In the genomic region with DNA sequence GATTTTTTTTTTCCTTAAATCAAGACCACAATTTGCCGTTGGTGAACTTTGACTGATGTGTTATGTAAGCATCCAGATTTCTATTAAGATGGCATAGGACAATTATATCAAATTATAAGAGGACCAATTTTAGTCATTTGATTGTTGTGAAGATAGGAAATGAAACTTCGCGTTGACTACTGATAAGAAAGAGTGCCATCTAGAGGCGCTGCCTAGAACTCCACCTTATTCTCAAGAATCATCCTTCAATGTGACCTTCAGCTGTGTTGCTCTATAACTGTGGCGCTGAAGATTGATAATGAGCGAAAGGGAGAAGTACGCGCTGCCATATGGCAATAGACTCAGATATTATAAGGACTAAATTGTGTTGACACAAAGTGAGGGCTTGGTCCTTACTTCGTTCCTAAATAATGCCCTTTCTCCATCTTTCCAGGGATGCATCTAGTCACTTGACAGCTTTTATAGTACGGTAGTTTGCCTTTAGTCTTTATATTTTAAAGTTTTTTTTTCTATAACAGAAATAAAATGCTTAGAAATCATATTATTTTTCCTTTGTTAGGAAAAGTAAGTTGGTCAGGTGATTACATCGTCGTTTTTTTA, we compare ENCODE assay signal across 8 cellular contexts.
A peak's percentile ranks its signal among the peaks of the same experiment; 100 is the strongest.
DNase-seq lines count a peak whose midpoint lies in the region; ATAC-seq and TF ChIP-seq lines count a peak whose summit lies in the region.

No MANE protein-coding gene starts in this region.

- no peaks in the 10 kb centered on the region for H4K20me1 ChIP-seq in MM.1S (ENCODE audit: insufficient read depth, low read length)

- no peaks in the 10 kb centered on the region for H3K79me2 ChIP-seq in MM.1S (ENCODE audit: low read length)

- H3K4me1 ChIP-seq in Caco-2 (no peaks in the 10 kb centered on the region), MM.1S (ENCODE audit: low read length) (no peaks in the 10 kb centered on the region), mucosa of descending colon (ENCODE audit: low read depth) (peaks cover 6% of the 10 kb centered on the region)

- TF ChIP-seq CTCF in Caco-2 (IDR thresholded peaks at IDR 0.05; ENCODE audit: insufficient read depth in 1 of 2, low read depth in 1 of 2, low read length in 1 of 2, severe bottlenecking in 1 of 2, unreplicated experiment in 1 of 2) = peak; percentile 66 to 70
- peak; percentile 56 for TF ChIP-seq CTCF in MM.1S (IDR thresholded peaks at IDR 0.05; ENCODE audit: low read length)
- TF ChIP-seq CTCF in RWPE1 (conservative IDR thresholded peaks at IDR 0.05; ENCODE audit: low read depth) = peak; percentile 83
- TF ChIP-seq CTCF in mucosa of descending colon (IDR thresholded peaks at IDR 0.05) = peak; percentile 75

- H3K27ac ChIP-seq in MM.1S (ENCODE audit: low read length) = no peak overlapping the region
- no peak overlapping the region for H3K27ac ChIP-seq in RWPE1

- H3K4me3 Mint-ChIP-seq in Caco-2 (ENCODE audit: unreplicated experiment) = no peak overlapping the region
- H3K4me3 Mint-ChIP-seq in activated T-helper 1 cell treated with anti-CD3 and anti-CD28 coated beads, Interleukin-12 subunit alpha, Interleukin-12 subunit beta, Interleukin-2, Interleukin-4 antibody, amounts not matched to agents 30 ng/mL and 10 ng/mL and 1 ng/mL, durations not matched to agents 14 hours and 24 hours and 36 hours = no peak overlapping the region

- H3K4me3 ChIP-seq in Caco-2 (ENCODE audit: low read depth, low read length) (no peak overlapping the region), MM.1S (ENCODE audit: low read length) (no peak overlapping the region), mucosa of descending colon (no peak overlapping the region)

- POLR2A ChIA-PET in Caco-2 (lab: Charles Lee) = no interaction called here
- POLR2A ChIA-PET in RWPE1 (lab: Yijun Ruan, JAX; ENCODE audit: low non-redundant PET) = no interaction called here

- DNase-seq in Caco-2 = peak; percentile 46 to 52
- DNase-seq in MM.1S = peak; percentile 54
- DNase-seq in RWPE1 (ENCODE audit: low spot score) = no peak
- DNase-seq in dedifferentiated amniotic fluid mesenchymal stem cell (ENCODE audit: extremely low spot score) = peak; percentile 63
- DNase-seq in mucosa of descending colon = peak in 1 of 3 donors; percentile 89
- DNase-seq in activated T-helper 1 cell treated with anti-CD3 and anti-CD28 coated beads, Interleukin-12 subunit alpha, Interleukin-12 subunit beta, Interleukin-2, Interleukin-4 antibody, amounts not matched to agents 30 ng/mL and 10 ng/mL and 1 ng/mL, durations not matched to agents 14 hours and 24 hours and 36 hours (ENCODE audit: low spot score) = no peak

- no peaks in the 10 kb centered on the region for H3K9me3 ChIP-seq in Caco-2
- no peaks in the 10 kb centered on the region for H3K9me3 ChIP-seq in MM.1S (replicated peaks; ENCODE audit: insufficient read depth, low read length)
- H3K9me3 ChIP-seq in mucosa of descending colon = no peaks in the 10 kb centered on the region

- ATAC-seq in GM19468 (IDR thresholded peaks at IDR 0.05; ENCODE audit: extremely low read depth, unreplicated experiment) (peak; percentile 61), mucosa of descending colon (peak; percentile 83), GM21515 (IDR thresholded peaks at IDR 0.05; ENCODE audit: unreplicated experiment) (no peak)

- intact Hi-C loops in Caco-2 (cut with micrococcal nuclease; ENCODE audit: unreplicated experiment) = loop anchor here (1.0 to 10.0 kb wide), 2 partner anchors 246 to 690 kb away; no protein-coding TSS in a partner anchor
- intact Hi-C loops in mucosa of descending colon (cut with DNase I, micrococcal nuclease) = no loop called here
- intact Hi-C loops in activated T-helper 1 cell treated with anti-CD3 and anti-CD28 coated beads, Interleukin-12 subunit alpha, Interleukin-12 subunit beta, Interleukin-2, Interleukin-4 antibody, amounts not matched to agents 30 ng/mL and 10 ng/mL and 1 ng/mL, durations not matched to agents 14 hours and 24 hours and 36 hours (cut with micrococcal nuclease) = loop anchor here (10.0 kb wide), 1 partner anchor 666 kb away; no protein-coding TSS in a partner anchor

- no peaks in the 10 kb centered on the region for H3K36me3 Mint-ChIP-seq in Caco-2 (ENCODE audit: insufficient read depth, unreplicated experiment)
- H3K36me3 Mint-ChIP-seq in activated T-helper 1 cell treated with anti-CD3 and anti-CD28 coated beads, Interleukin-12 subunit alpha, Interleukin-12 subunit beta, Interleukin-2, Interleukin-4 antibody, amounts not matched to agents 30 ng/mL and 10 ng/mL and 1 ng/mL, durations not matched to agents 14 hours and 24 hours and 36 hours (ENCODE audit: low read depth) = no peaks in the 10 kb centered on the region

- no TSS peak for BruUV-seq in Caco-2 (replicated peaks; lab: Mats Ljungman, UMichigan)

- CTCF ChIA-PET in Caco-2 (lab: Charles Lee) (interaction anchor here (0.6 kb wide), 1 partner anchor 62 kb away, joined by 3 read pairs; no protein-coding TSS in a partner anchor), RWPE1 (lab: Yijun Ruan, JAX) (interaction anchor here (0.5 to 0.8 kb wide), 9 partner anchors 12 to 1252 kb away, joined by 3 to 6 read pairs (median 4); no protein-coding TSS in a partner anchor)

- no peaks in the 10 kb centered on the region for H3K4me1 Mint-ChIP-seq in Caco-2 (ENCODE audit: low read depth, unreplicated experiment)
- no peaks in the 10 kb centered on the region for H3K4me1 Mint-ChIP-seq in activated T-helper 1 cell treated with anti-CD3 and anti-CD28 coated beads, Interleukin-12 subunit alpha, Interleukin-12 subunit beta, Interleukin-2, Interleukin-4 antibody, amounts not matched to agents 30 ng/mL and 10 ng/mL and 1 ng/mL, durations not matched to agents 14 hours and 24 hours and 36 hours (ENCODE audit: low read depth)

- no peaks in the 10 kb centered on the region for H3K9me2 ChIP-seq in MM.1S (replicated peaks; ENCODE audit: insufficient read depth, low read length)

- H3K4me2 ChIP-seq in MM.1S (ENCODE audit: low read depth, low read length) = no peak overlapping the region

- no peaks in the 10 kb centered on the region for H3K9me3 Mint-ChIP-seq in Caco-2 (ENCODE audit: unreplicated experiment)
- H3K9me3 Mint-ChIP-seq in activated T-helper 1 cell treated with anti-CD3 and anti-CD28 coated beads, Interleukin-12 subunit alpha, Interleukin-12 subunit beta, Interleukin-2, Interleukin-4 antibody, amounts not matched to agents 30 ng/mL and 10 ng/mL and 1 ng/mL, durations not matched to agents 14 hours and 24 hours and 36 hours = no peaks in the 10 kb centered on the region

- H3K27ac Mint-ChIP-seq in Caco-2 (ENCODE audit: unreplicated experiment) = no peak overlapping the region
- H3K27ac Mint-ChIP-seq in activated T-helper 1 cell treated with anti-CD3 and anti-CD28 coated beads, Interleukin-12 subunit alpha, Interleukin-12 subunit beta, Interleukin-2, Interleukin-4 antibody, amounts not matched to agents 30 ng/mL and 10 ng/mL and 1 ng/mL, durations not matched to agents 14 hours and 24 hours and 36 hours = no peak overlapping the region

- no peak overlapping the region for H3K9ac ChIP-seq in MM.1S (ENCODE audit: low read length)

- H2AFZ ChIP-seq in MM.1S (ENCODE audit: low read length) = no peak overlapping the region

- peaks cover 6% of the 10 kb centered on the region for H3K27me3 Mint-ChIP-seq in Caco-2 (ENCODE audit: insufficient read depth, unreplicated experiment)
- no peaks in the 10 kb centered on the region for H3K27me3 Mint-ChIP-seq in activated T-helper 1 cell treated with anti-CD3 and anti-CD28 coated beads, Interleukin-12 subunit alpha, Interleukin-12 subunit beta, Interleukin-2, Interleukin-4 antibody, amounts not matched to agents 30 ng/mL and 10 ng/mL and 1 ng/mL, durations not matched to agents 14 hours and 24 hours and 36 hours (ENCODE audit: insufficient read depth)

- no peaks in the 10 kb centered on the region for H3F3A ChIP-seq in MM.1S (ENCODE audit: insufficient read depth, low read length)

- H3K27me3 ChIP-seq in Caco-2 (replicated peaks; ENCODE audit: control insufficient read depth, insufficient read depth, low read length) (no peaks in the 10 kb centered on the region), MM.1S (replicated peaks; ENCODE audit: insufficient read depth, low read length) (no peaks in the 10 kb centered on the region)

- H3K36me3 ChIP-seq in Caco-2 (ENCODE audit: control insufficient read depth, insufficient read depth, low read length) = no peaks in the 10 kb centered on the region
- H3K36me3 ChIP-seq in MM.1S (replicated peaks; ENCODE audit: insufficient read depth, low read length) = no peaks in the 10 kb centered on the region
- no peaks in the 10 kb centered on the region for H3K36me3 ChIP-seq in mucosa of descending colon (ENCODE audit: low read depth)

Comparison
In these comparisons a context has a peak if more than half of its experiments do, and no peak if none do; other contexts are left out.
1. DNase-seq: peak in Caco-2 (2 of 2), MM.1S (single experiment) and dedifferentiated amniotic fluid mesenchymal stem cell (single experiment); none in RWPE1 (single experiment) and activated T-helper 1 cell treated with anti-CD3 and anti-CD28 coated beads, Interleukin-12 subunit alpha, Interleukin-12 subunit beta, Interleukin-2, Interleukin-4 antibody, amounts not matched to agents 30 ng/mL and 10 ng/mL and 1 ng/mL, durations not matched to agents 14 hours and 24 hours and 36 hours (single experiment).
2. intact Hi-C loops: an anchor here in Caco-2 (1.0 to 10.0 kb wide) and activated T-helper 1 cell treated with anti-CD3 and anti-CD28 coated beads, Interleukin-12 subunit alpha, Interleukin-12 subunit beta, Interleukin-2, Interleukin-4 antibody, amounts not matched to agents 30 ng/mL and 10 ng/mL and 1 ng/mL, durations not matched to agents 14 hours and 24 hours and 36 hours (10.0 kb wide); none called in mucosa of descending colon.
3. Peak in every context shown above with its lines, with median percentiles within 50 percentile points of each other: CTCF ChIP-seq.